8 cellular contexts compared by ENCODE assay signal in the genomic region with DNA sequence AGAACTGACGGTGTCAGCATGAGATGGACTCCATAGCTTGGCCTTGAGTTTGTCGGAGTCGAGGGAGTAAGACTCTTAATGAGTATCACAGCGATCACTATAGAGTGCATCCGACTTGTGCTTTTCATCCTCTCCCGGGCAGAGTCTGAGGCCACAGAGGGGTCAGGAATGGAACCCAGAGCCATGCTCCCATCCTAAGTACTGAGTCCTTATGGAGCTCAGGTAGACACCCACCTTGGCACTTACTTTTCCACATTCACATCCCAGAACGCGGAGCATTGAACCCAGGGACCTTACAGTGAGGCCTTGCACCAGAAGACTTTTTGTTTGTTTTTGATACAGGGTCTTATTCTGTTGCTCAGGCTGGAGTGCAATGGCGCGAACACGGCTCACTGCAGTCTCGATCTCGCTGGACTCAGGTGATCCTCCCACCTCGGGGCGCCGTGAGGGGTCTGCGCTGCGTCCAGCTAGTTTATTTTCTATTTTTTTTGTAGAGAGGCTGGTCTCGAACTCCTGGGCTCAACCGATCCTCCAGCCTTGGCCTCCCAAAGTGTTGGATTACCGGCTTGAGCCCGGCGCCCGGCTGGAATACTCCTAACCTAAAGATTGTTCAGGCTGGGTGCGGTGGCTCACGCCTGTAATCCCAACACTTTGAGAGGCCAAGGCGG. TPM values are rescaled to one million over a fixed set of nuclear protein-coding genes. Genes with fewer than 3 reads are reported as not detected.
DNase-seq lines count a peak whose midpoint lies in the region; ATAC-seq and TF ChIP-seq lines count a peak whose summit lies in the region.

No MANE protein-coding gene starts in this region.

- H3K27ac ChIP-seq in ACC112 (ENCODE audit: low read depth, low read length) (peak overlapping the region; percentile 71), left lung (peak overlapping the region; percentile 94 to 95), thymus (ENCODE audit: low read depth) (peak overlapping the region; percentile 47)

- peak; percentile 2 for ATAC-seq in GM18873 (IDR thresholded peaks at IDR 0.05; ENCODE audit: low FRiP score, unreplicated experiment)
- ATAC-seq in left lung, result peak; percentile 27

- H3K36me3 ChIP-seq in ACC112 (ENCODE audit: insufficient read depth, low read length) (peaks cover 8% of the 10 kb centered on the region; the same call in 1 of the 2 replicates), Loucy (ENCODE audit: insufficient read depth, low read length) (peaks cover 12% of the 10 kb centered on the region; the same call in 1 of the 2 replicates), left lung (peaks cover 0 to 16% of the 10 kb centered on the region in 2 donors), thymus (ENCODE audit: control insufficient read depth, insufficient read depth) (peaks cover 15% of the 10 kb centered on the region)

- H3K27me3 Mint-ChIP-seq in brain, result peaks cover 7% of the 10 kb centered on the region

- no peaks in the 10 kb centered on the region for H3K9me3 ChIP-seq in Loucy (ENCODE audit: insufficient read depth, low read depth, low read length)
- no peaks in the 10 kb centered on the region for H3K9me3 ChIP-seq in left lung
- H3K9me3 ChIP-seq in thymus (ENCODE audit: control insufficient read depth), result no peaks in the 10 kb centered on the region

- H3K9me3 Mint-ChIP-seq in brain, result no peaks in the 10 kb centered on the region

- H3K27me3 ChIP-seq in ACC112 (ENCODE audit: insufficient read depth, low read length), result no peaks in the 10 kb centered on the region
- H3K27me3 ChIP-seq in Loucy (ENCODE audit: insufficient read depth, low read length, poor library complexity, severe bottlenecking), result no peaks in the 10 kb centered on the region
- H3K27me3 ChIP-seq in left lung, result no peaks in the 10 kb centered on the region
- no peaks in the 10 kb centered on the region for H3K27me3 ChIP-seq in thymus (ENCODE audit: control insufficient read depth, insufficient read depth)

- H3K4me2 ChIP-seq in Loucy (ENCODE audit: low read depth, low read length, poor library complexity, severe bottlenecking), result peak overlapping the region; percentile 97

- WGBS in thymus, result 75% methylated on average over 27 of the region's 27 CpGs

- intact Hi-C loops in left lung (cut with DNase I), result no loop called here

- TF ChIP-seq CTCF in Loucy (conservative IDR thresholded peaks at IDR 0.05; ENCODE audit: low read length) (no peak), brain (conservative IDR thresholded peaks at IDR 0.05) (no peak), left lung (IDR thresholded peaks at IDR 0.05) (no peak)

- DNase-seq in left lung (no peak), cerebellum (ENCODE audit: low spot score) (no peak), GM19238 (ENCODE audit: insufficient read length, low spot score) (no peak)

- peaks cover 41% of the 10 kb centered on the region for H4K20me1 ChIP-seq in Loucy (ENCODE audit: insufficient read depth, low read length, poor library complexity, severe bottlenecking)

- no peaks in the 10 kb centered on the region; the same call in 1 of the 2 replicates for H3F3A ChIP-seq in Loucy (ENCODE audit: low read depth)

- H3K4me3 Mint-ChIP-seq in brain, result peak overlapping the region; percentile 89 to 99 (median 95)

- peaks cover 71% of the 10 kb centered on the region for H3K79me2 ChIP-seq in ACC112 (ENCODE audit: control insufficient read depth, insufficient read depth, low read length, unreplicated experiment)
- peaks cover 65% of the 10 kb centered on the region for H3K79me2 ChIP-seq in Loucy (ENCODE audit: insufficient read depth, low read length)

- H3K9ac ChIP-seq in Loucy (ENCODE audit: low read depth, low read length, poor library complexity, severe bottlenecking), result peak overlapping the region; percentile 81

- H2AFZ ChIP-seq in ACC112 (ENCODE audit: low read length, unreplicated experiment) (peak overlapping the region; percentile 85), Loucy (ENCODE audit: low read length) (peak overlapping the region; percentile 97)

- peaks cover 17% of the 10 kb centered on the region for H3K36me3 Mint-ChIP-seq in brain

- H3K4me3 ChIP-seq in ACC112 (ENCODE audit: low read depth, low read length) (peak overlapping the region; percentile 84), Loucy (ENCODE audit: low read length, poor library complexity, severe bottlenecking) (peak overlapping the region; percentile 97), left lung (peak overlapping the region; percentile 82 to 95), thymus (ENCODE audit: low read length) (peak overlapping the region; percentile 91)

- H3K27ac Mint-ChIP-seq in brain, result peak overlapping the region; percentile 79 to 98 (median 94)

- H3K9me2 ChIP-seq in Loucy (replicated peaks; ENCODE audit: low read depth, low read length), result no peaks in the 10 kb centered on the region

- H3K4me1 ChIP-seq in ACC112 (ENCODE audit: control insufficient read depth, insufficient read depth, low read length, unreplicated experiment), result peaks cover 27% of the 10 kb centered on the region
- H3K4me1 ChIP-seq in Loucy (ENCODE audit: insufficient read depth, low read length, poor library complexity, severe bottlenecking), result peaks cover 67% of the 10 kb centered on the region
- H3K4me1 ChIP-seq in left lung, result peaks cover 10 to 37% of the 10 kb centered on the region in 2 donors
- H3K4me1 ChIP-seq in thymus (ENCODE audit: control insufficient read depth, insufficient read depth, low read length), result peaks cover 14% of the 10 kb centered on the region

- peaks cover 83% of the 10 kb centered on the region for H3K4me1 Mint-ChIP-seq in brain

RNA-seq across cellular contexts. Expression of gene SRSF9, which starts 0.7 kb away (rescaled TPM):
- polyA plus RNA-seq in brain (ENCODE audit: insufficient read depth, low read depth, low replicate concordance) (182 TPM), thymus (178 TPM)
- total RNA-seq in left lung (100 to 1,000 TPM; 120 to 136 TPM), cerebellum (75.4 TPM)

RNA-seq across cellular contexts. Expression of gene GATC, which starts 24.0 kb away (rescaled TPM):
- 25.4 TPM for polyA plus RNA-seq in brain (ENCODE audit: insufficient read depth, low read depth, low replicate concordance)
- total RNA-seq in left lung, result 10 to 100 TPM; 30.1 TPM
- polyA plus RNA-seq in thymus, result 14.4 TPM
- total RNA-seq in cerebellum, result 22.9 TPM

RNA-seq across cellular contexts. Expression of gene TRIAP1, which starts 24.1 kb away (rescaled TPM):
- polyA plus RNA-seq in brain (ENCODE audit: insufficient read depth, low read depth, low replicate concordance) (10.9 TPM), thymus (50.3 TPM)
- total RNA-seq in left lung (10 to 100 TPM; 21.9 to 29.1 TPM), cerebellum (7.3 TPM)

RNA-seq across cellular contexts. Expression of gene DYNLL1, which starts 25.6 kb away (rescaled TPM):
- 725 TPM for polyA plus RNA-seq in brain (ENCODE audit: insufficient read depth, low read depth, low replicate concordance)
- 100 to 1,000 TPM; 342 to 352 TPM for total RNA-seq in left lung
- polyA plus RNA-seq in thymus, result 410 TPM
- total RNA-seq in cerebellum, result 149 TPM

RNA-seq across cellular contexts. Expression of gene COX6A1, which starts 32.4 kb away (rescaled TPM):
- 1,091 TPM for polyA plus RNA-seq in brain (ENCODE audit: insufficient read depth, low read depth, low replicate concordance)
- 100 to 1,000 TPM; 308 to 311 TPM for total RNA-seq in left lung
- polyA plus RNA-seq in thymus, result 494 TPM
- 289 TPM for total RNA-seq in cerebellum
